Comparison of ENCODE assay signal across 8 cellular contexts in the genomic region with DNA sequence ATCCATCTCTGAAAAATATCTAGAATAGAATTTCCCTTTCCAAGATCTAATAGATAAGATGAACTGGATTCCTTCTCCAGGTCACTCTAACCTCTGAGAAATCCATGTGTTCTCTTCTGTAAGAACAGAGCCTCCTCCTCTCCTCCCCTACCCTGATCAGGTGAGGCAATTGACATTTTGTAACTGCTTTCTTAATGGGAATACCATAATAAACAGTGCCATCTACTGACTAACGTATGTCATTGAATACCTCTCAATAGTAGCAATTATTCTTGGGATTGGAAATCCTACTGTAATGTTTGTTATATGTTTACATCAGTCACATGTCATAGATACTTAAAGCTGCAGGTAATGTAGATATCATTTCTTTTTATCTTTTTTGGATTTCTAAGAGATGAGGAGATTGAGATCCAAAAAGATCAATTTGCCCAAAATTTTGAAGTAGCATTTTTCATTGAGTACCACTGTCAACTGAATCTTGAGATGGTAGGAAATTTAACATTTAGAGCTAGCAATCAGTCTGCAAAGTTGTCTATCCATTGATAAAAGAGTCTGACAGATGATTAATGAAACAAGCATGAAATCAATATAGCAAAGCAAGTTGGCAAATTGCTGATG.
DNase-seq lines count a peak whose midpoint lies in the region; ATAC-seq and TF ChIP-seq lines count a peak whose summit lies in the region.

No MANE protein-coding gene starts in this region.

- H3K36me3 Mint-ChIP-seq in immature natural killer cell = no peaks in the 10 kb centered on the region

- intact Hi-C loops in body of pancreas (cut with DNase I) = loop anchor here (10.0 kb wide), 1 partner anchor 609 kb away; no protein-coding TSS in a partner anchor
- intact Hi-C loops in testis (cut with DNase I; ENCODE audit: low total_unique reads) = loop anchor here (10.0 kb wide), 1 partner anchor 609 kb away; no protein-coding TSS in a partner anchor

- H3K27me3 ChIP-seq in body of pancreas = no peaks in the 10 kb centered on the region
- H3K27me3 ChIP-seq in testis = no peaks in the 10 kb centered on the region

- H3K4me3 ChIP-seq in body of pancreas (no peak overlapping the region), testis (no peak overlapping the region)

- WGBS in body of pancreas, 2 donors = 0% methylated on average over 1 of the region's 1 CpG
- WGBS in testis, 2 donors = 11 to 19% methylated on average over 1 of the region's 1 CpG

- TF ChIP-seq POLR2A in body of pancreas (IDR thresholded peaks at IDR 0.05) (no peak), testis (IDR thresholded peaks at IDR 0.05) (no peak)

- H3K9me3 Mint-ChIP-seq in immature natural killer cell = peaks cover 0 to 2% (median 0%) of the 10 kb centered on the region in 6 donors

- TF ChIP-seq CTCF in body of pancreas (IDR thresholded peaks at IDR 0.05) (peak in 6 of 7 experiments; percentile 48 to 81 (median 73)), testis (IDR thresholded peaks at IDR 0.05) (peak; percentile 46 to 52 (median 51))

- peak; percentile 95 for ATAC-seq in GM19467 (IDR thresholded peaks at IDR 0.05; ENCODE audit: unreplicated experiment)
- ATAC-seq in HG03442 (IDR thresholded peaks at IDR 0.05; ENCODE audit: unreplicated experiment) = peak; percentile 94
- ATAC-seq in body of pancreas = peak; percentile 97

- H3K36me3 ChIP-seq in body of pancreas (replicated peaks in 1 of 2; ENCODE audit: insufficient read depth in 1 of 2, low read depth in 2 of 2) (no peaks in the 10 kb centered on the region), testis (ENCODE audit: low read depth, missing control alignments) (no peaks in the 10 kb centered on the region)

- H3K27ac Mint-ChIP-seq in immature natural killer cell = no peak overlapping the region

- H3K27ac ChIP-seq in body of pancreas (no peak overlapping the region), testis (no peak overlapping the region)

- peak; percentile 2 for DNase-seq in DMS79 (lab: John Stamatoyannopoulos, UW)
- peak; percentile 61 for DNase-seq in NCI-H510A treated with DMSO at 0.1 percent for 48 hours (lab: John Stamatoyannopoulos, UW)
- DNase-seq in body of pancreas = peak in 1 of 4 donors; percentile 5
- peak in 2 of 3 donors; percentile 2 to 10 for DNase-seq in immature natural killer cell
- no peak for DNase-seq in testis
- no peak for DNase-seq in activated gamma-delta T cell treated with Interleukin-2 at 50 U/mL for 16 hours

- H3K27me3 Mint-ChIP-seq in immature natural killer cell (ENCODE audit: low read depth in 3 of 3) = peaks cover 0 to 2% (median 0%) of the 10 kb centered on the region in 3 donors

- no peak overlapping the region for H3K4me3 Mint-ChIP-seq in immature natural killer cell

- H3K4me1 Mint-ChIP-seq in immature natural killer cell = no peaks in the 10 kb centered on the region

- H3K9me3 ChIP-seq in body of pancreas = no peaks in the 10 kb centered on the region
- no peaks in the 10 kb centered on the region for H3K9me3 ChIP-seq in testis

- H3K4me1 ChIP-seq in body of pancreas (no peaks in the 10 kb centered on the region), testis (no peaks in the 10 kb centered on the region)

Comparison
In these comparisons a context has a peak if more than half of its experiments do, and no peak if none do; other contexts are left out.
1. DNase-seq: peak in DMS79 (single experiment), NCI-H510A treated with DMSO at 0.1 percent for 48 hours (single experiment) and immature natural killer cell (2 of 3); none in testis (single experiment) and activated gamma-delta T cell treated with Interleukin-2 at 50 U/mL for 16 hours (single experiment).
2. Peak in every context shown above with its lines, with median percentiles within 50 percentile points of each other: ATAC-seq.